In the genomic region with DNA sequence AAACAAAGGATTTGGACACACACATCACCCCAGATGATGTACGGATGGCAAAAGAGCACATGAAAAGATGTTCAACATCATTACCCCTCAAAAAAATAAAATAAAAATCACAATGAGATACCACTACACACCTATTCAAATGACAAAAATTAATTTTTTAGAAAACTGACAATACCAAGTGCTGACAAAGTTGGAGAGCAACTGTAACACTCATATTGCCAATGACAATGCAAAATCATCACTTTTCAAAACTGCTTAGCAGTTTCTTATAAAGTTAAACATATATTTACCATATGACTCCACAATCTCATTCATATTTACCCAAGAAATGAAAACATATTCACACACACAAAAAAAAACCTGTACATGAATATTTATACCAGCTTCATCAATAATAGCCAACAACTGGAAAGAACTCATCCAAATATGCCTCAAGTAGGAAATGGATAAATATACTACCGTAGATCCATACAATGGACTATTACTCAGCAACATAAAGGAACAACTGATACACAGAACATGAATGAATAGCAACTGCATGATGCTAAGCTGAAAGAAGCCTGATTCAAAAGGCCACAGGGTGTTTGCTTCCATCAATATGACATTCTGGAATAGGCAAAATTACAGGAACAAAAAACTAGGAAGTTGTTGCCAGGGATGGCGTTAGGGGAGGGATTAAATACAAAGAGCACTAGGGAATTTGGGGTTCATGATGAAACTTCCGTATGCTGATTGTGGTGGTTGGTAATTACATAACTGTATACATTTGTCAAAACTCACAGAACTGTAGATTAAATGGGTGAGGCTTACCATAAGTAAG, we compare ENCODE assay signal across 1 cellular context.
TF ChIP-seq lines count a peak whose summit lies in the region.

No MANE protein-coding gene starts in this region.

TF ChIP-seq in HCT116, 20 proteins besides CTCF, POLR2A, EP300 and RAD21 (continued from another document):
- TF ChIP-seq, protein P1, sequence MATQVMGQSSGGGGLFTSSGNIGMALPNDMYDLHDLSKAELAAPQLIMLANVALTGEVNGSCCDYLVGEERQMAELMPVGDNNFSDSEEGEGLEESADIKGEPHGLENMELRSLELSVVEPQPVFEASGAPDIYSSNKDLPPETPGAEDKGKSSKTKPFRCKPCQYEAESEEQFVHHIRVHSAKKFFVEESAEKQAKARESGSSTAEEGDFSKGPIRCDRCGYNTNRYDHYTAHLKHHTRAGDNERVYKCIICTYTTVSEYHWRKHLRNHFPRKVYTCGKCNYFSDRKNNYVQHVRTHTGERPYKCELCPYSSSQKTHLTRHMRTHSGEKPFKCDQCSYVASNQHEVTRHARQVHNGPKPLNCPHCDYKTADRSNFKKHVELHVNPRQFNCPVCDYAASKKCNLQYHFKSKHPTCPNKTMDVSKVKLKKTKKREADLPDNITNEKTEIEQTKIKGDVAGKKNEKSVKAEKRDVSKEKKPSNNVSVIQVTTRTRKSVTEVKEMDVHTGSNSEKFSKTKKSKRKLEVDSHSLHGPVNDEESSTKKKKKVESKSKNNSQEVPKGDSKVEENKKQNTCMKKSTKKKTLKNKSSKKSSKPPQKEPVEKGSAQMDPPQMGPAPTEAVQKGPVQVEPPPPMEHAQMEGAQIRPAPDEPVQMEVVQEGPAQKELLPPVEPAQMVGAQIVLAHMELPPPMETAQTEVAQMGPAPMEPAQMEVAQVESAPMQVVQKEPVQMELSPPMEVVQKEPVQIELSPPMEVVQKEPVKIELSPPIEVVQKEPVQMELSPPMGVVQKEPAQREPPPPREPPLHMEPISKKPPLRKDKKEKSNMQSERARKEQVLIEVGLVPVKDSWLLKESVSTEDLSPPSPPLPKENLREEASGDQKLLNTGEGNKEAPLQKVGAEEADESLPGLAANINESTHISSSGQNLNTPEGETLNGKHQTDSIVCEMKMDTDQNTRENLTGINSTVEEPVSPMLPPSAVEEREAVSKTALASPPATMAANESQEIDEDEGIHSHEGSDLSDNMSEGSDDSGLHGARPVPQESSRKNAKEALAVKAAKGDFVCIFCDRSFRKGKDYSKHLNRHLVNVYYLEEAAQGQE (IDR thresholded peaks at IDR 0.05; ENCODE audit: low read depth), result no peak
- TF ChIP-seq, protein P2, sequence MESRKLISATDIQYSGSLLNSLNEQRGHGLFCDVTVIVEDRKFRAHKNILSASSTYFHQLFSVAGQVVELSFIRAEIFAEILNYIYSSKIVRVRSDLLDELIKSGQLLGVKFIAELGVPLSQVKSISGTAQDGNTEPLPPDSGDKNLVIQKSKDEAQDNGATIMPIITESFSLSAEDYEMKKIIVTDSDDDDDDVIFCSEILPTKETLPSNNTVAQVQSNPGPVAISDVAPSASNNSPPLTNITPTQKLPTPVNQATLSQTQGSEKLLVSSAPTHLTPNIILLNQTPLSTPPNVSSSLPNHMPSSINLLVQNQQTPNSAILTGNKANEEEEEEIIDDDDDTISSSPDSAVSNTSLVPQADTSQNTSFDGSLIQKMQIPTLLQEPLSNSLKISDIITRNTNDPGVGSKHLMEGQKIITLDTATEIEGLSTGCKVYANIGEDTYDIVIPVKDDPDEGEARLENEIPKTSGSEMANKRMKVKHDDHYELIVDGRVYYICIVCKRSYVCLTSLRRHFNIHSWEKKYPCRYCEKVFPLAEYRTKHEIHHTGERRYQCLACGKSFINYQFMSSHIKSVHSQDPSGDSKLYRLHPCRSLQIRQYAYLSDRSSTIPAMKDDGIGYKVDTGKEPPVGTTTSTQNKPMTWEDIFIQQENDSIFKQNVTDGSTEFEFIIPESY (IDR thresholded peaks at IDR 0.05; ENCODE audit: extremely low read depth, insufficient replicate concordance, low read length), result no peak
